In genomic region chr4:14863420-14864364, GRCh38 we compare ENCODE assay signal across 1 cellular context.
TF ChIP-seq lines count a peak whose summit lies in the region.

No MANE protein-coding gene starts in this region.

TF ChIP-seq in WTC11, 78 proteins besides CTCF, POLR2A, EP300 and RAD21 (continued from another document):
- TF ChIP-seq FOXP4 (CRISPR knock-in tag; IDR thresholded peaks at IDR 0.05): no peak
- TF ChIP-seq NR1H2 (CRISPR knock-in tag; IDR thresholded peaks at IDR 0.05): no peak
- TF ChIP-seq RELA (CRISPR knock-in tag; IDR thresholded peaks at IDR 0.05; ENCODE audit: borderline replicate concordance): no peak
- TF ChIP-seq ZNF532 (CRISPR knock-in tag; IDR thresholded peaks at IDR 0.05; ENCODE audit: borderline replicate concordance): no peak
- TF ChIP-seq, protein P1, sequence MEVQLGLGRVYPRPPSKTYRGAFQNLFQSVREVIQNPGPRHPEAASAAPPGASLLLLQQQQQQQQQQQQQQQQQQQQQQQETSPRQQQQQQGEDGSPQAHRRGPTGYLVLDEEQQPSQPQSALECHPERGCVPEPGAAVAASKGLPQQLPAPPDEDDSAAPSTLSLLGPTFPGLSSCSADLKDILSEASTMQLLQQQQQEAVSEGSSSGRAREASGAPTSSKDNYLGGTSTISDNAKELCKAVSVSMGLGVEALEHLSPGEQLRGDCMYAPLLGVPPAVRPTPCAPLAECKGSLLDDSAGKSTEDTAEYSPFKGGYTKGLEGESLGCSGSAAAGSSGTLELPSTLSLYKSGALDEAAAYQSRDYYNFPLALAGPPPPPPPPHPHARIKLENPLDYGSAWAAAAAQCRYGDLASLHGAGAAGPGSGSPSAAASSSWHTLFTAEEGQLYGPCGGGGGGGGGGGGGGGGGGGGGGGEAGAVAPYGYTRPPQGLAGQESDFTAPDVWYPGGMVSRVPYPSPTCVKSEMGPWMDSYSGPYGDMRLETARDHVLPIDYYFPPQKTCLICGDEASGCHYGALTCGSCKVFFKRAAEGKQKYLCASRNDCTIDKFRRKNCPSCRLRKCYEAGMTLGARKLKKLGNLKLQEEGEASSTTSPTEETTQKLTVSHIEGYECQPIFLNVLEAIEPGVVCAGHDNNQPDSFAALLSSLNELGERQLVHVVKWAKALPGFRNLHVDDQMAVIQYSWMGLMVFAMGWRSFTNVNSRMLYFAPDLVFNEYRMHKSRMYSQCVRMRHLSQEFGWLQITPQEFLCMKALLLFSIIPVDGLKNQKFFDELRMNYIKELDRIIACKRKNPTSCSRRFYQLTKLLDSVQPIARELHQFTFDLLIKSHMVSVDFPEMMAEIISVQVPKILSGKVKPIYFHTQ (CRISPR knock-in tag; IDR thresholded peaks at IDR 0.05): no peak
- TF ChIP-seq, protein P2, sequence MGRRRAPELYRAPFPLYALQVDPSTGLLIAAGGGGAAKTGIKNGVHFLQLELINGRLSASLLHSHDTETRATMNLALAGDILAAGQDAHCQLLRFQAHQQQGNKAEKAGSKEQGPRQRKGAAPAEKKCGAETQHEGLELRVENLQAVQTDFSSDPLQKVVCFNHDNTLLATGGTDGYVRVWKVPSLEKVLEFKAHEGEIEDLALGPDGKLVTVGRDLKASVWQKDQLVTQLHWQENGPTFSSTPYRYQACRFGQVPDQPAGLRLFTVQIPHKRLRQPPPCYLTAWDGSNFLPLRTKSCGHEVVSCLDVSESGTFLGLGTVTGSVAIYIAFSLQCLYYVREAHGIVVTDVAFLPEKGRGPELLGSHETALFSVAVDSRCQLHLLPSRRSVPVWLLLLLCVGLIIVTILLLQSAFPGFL (CRISPR knock-in tag; IDR thresholded peaks at IDR 0.05; ENCODE audit: borderline replicate concordance): no peak
- TF ChIP-seq, protein P3, sequence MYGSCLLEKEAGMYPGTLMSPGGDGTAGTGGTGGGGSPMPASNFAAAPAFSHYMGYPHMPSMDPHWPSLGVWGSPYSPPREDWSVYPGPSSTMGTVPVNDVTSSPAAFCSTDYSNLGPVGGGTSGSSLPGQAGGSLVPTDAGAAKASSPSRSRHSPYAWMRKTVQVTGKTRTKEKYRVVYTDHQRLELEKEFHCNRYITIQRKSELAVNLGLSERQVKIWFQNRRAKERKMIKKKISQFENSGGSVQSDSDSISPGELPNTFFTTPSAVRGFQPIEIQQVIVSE (CRISPR knock-in tag; IDR thresholded peaks at IDR 0.05; ENCODE audit: borderline replicate concordance): no peak
- no peak for TF ChIP-seq ARID4B (CRISPR knock-in tag; IDR thresholded peaks at IDR 0.05; ENCODE audit: borderline replicate concordance)
- TF ChIP-seq, protein P4, sequence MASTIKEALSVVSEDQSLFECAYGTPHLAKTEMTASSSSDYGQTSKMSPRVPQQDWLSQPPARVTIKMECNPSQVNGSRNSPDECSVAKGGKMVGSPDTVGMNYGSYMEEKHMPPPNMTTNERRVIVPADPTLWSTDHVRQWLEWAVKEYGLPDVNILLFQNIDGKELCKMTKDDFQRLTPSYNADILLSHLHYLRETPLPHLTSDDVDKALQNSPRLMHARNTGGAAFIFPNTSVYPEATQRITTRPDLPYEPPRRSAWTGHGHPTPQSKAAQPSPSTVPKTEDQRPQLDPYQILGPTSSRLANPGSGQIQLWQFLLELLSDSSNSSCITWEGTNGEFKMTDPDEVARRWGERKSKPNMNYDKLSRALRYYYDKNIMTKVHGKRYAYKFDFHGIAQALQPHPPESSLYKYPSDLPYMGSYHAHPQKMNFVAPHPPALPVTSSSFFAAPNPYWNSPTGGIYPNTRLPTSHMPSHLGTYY (CRISPR knock-in tag; IDR thresholded peaks at IDR 0.05): no peak
- no peak for TF ChIP-seq SOX15 (CRISPR knock-in tag; IDR thresholded peaks at IDR 0.05)
- no peak for TF ChIP-seq ZNF425 (CRISPR knock-in tag; conservative IDR thresholded peaks at IDR 0.05)
TF ChIP-seq in WTC11: peak in this region for 0.
